In the genomic region with DNA sequence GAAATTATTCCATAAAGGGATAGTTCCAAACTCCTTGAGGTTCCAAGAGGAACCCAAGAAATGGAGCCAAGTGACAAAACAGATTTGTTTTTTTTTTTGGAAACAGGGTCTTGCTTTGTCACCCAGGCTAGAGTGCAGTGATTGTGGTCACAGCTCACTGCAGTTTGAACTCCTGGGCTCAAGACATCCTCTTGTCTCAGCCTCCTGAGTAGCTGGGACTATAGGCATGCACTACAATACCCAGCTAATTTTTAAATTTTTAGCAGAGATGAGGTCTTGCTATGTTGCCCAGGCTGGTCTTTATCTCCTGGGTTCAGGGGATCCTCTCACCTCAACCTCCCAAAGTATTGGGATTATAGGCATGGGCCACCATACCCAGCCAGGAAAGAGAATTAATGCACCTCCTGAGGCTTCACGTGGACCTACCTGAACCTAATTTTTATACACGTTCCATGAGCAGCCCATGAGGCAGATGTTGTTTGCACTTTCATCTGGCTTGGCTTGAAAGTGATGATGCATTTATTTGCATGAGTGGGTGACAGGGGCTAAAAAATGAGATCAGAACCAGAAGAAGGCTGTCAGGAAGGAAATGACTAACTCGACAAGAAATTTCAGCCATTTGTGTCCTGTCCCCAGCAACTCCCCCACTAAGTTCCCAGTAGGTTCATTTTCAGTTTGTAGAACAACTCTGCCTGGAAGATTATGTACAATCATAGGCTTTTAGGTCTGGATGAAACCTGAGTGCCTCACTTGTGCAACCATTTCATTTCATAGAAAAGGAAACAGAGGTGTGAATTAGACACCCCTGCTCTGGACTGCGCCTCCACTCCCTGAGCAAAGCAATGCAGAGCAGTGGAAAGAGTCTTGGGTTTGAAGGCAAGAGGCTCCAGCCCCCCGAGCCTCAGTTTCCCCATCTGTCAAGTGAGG, we compare ENCODE assay signal across 7 cellular contexts. TPM values are rescaled to one million over a fixed set of nuclear protein-coding genes. Genes with fewer than 3 reads are reported as not detected.
DNase-seq lines count a peak whose midpoint lies in the region; ATAC-seq, FAIRE-seq and TF ChIP-seq lines count a peak whose summit lies in the region.

No MANE protein-coding gene starts in this region.

- in situ Hi-C loops in GM13976 (cut with MboI; ENCODE audit: low sequenced_read_pairs, unreplicated experiment), result no loop called here

- peak; percentile 92 for ATAC-seq in GM21447 (IDR thresholded peaks at IDR 0.05; ENCODE audit: unreplicated experiment)

- peak overlapping the region; percentile 78 for H4K91ac ChIP-seq in trophoblast cell (ENCODE audit: low read depth, low read length)

- no peak overlapping the region for H3K9ac ChIP-seq in trophoblast cell (ENCODE audit: low read length)

- H2BK12ac ChIP-seq in trophoblast cell (ENCODE audit: low read length), result peak overlapping the region; percentile 82

- H2BK120ac ChIP-seq in trophoblast cell (ENCODE audit: insufficient read depth, low read length, poor library complexity), result peak overlapping the region; percentile 4

- no peak overlapping the region for H3K4me3 ChIP-seq in trophoblast cell (ENCODE audit: low read depth, low read length)

- peak overlapping the region; percentile 59 for H3K27ac ChIP-seq in trophoblast cell (ENCODE audit: low read depth, low read length)

- FAIRE-seq in D721Med (lab: Jason Lieb, UNC), result no peak

- no peak overlapping the region for H2AFZ ChIP-seq in trophoblast cell (ENCODE audit: insufficient read depth, low read length, poor library complexity)

- H2AK5ac ChIP-seq in trophoblast cell (ENCODE audit: low read length), result peak overlapping the region; percentile 56

- TF ChIP-seq CTCF in GM13976 (IDR thresholded peaks at IDR 0.05; ENCODE audit: borderline replicate concordance, control extremely low read depth, extremely low read depth, insufficient read depth, missing control alignments) (no peak), D721Med (IDR thresholded peaks at IDR 0.05; ENCODE audit: insufficient read depth, missing control alignments) (no peak)

- H3K9me3 ChIP-seq in trophoblast cell (ENCODE audit: insufficient read depth, low read depth, low read length), result peaks cover 1% of the 10 kb centered on the region

- H3K23ac ChIP-seq in trophoblast cell (ENCODE audit: low read length), result no peak overlapping the region

- DNase-seq in GM13976 (ENCODE audit: low spot score) (peak; percentile 80), HS-27A (ENCODE audit: low read depth) (peak; percentile 26), trophoblast cell (no peak), D721Med (ENCODE audit: insufficient read length, low spot score) (no peak), erythroblast (lab: John Stamatoyannopoulos, UW) (no peak)
- peak; percentile 25 for DNase-seq in activated gamma-delta T cell treated with anti-CD3 and anti-CD28 coated beads, Interleukin-2, amount 50 U/mL, for 16 hours (ENCODE audit: low read depth)

- no peak overlapping the region for H3K4me2 ChIP-seq in trophoblast cell (ENCODE audit: low read length)

- H4K8ac ChIP-seq in trophoblast cell (ENCODE audit: low read depth, low read length), result peak overlapping the region; percentile 47

- peaks cover 10% of the 10 kb centered on the region for H3K79me1 ChIP-seq in trophoblast cell (ENCODE audit: low read length)

- no peaks in the 10 kb centered on the region for H3K36me3 ChIP-seq in trophoblast cell (ENCODE audit: control insufficient read depth in 1 of 2, insufficient read depth in 2 of 2, low read length in 2 of 2)

- H3K4ac ChIP-seq in trophoblast cell (ENCODE audit: low read depth, low read length), result no peak overlapping the region

- no peaks in the 10 kb centered on the region for H3K79me2 ChIP-seq in trophoblast cell (ENCODE audit: control insufficient read depth, insufficient read depth, low read length, poor library complexity)

- peak overlapping the region; percentile 37 for H2BK5ac ChIP-seq in trophoblast cell (ENCODE audit: low read depth, low read length, poor library complexity)

- no peak overlapping the region for H3K18ac ChIP-seq in trophoblast cell (ENCODE audit: low read length)

- H3K27me3 ChIP-seq in trophoblast cell (ENCODE audit: insufficient read depth, low read length), result no peaks in the 10 kb centered on the region

- no CpG with 5 or more reads among the region's 5 CpGs for WGBS in trophoblast cell (ENCODE audit: extremely low coverage, insufficient coverage, insufficient read length)

- no peak for TF ChIP-seq POLR2A in erythroblast (IDR thresholded peaks at IDR 0.05; ENCODE audit: low read length)

- H3K4me1 ChIP-seq in trophoblast cell (ENCODE audit: control insufficient read depth in 1 of 2, insufficient read depth in 2 of 2, low read length in 2 of 2), result peaks cover 21 to 33% of the 10 kb centered on the region in 2 experiments

- H3K14ac ChIP-seq in trophoblast cell (ENCODE audit: low read length), result peak overlapping the region; percentile 61

- H4K12ac ChIP-seq in trophoblast cell (ENCODE audit: low read depth, low read length), result no peak overlapping the region

RNA-seq across cellular contexts. Expression of a gene that starts 10.3 kb away (rescaled TPM):
- polyA plus RNA-seq in trophoblast cell (2013), result 4.1 and 4.2 TPM in 2 replicates

Comparison
In these comparisons a context has a peak if more than half of its experiments do, and no peak if none do; other contexts are left out.
1. DNase-seq: peak in GM13976 (single experiment), HS-27A (single experiment) and activated gamma-delta T cell treated with anti-CD3 and anti-CD28 coated beads, Interleukin-2, amount 50 U/mL, for 16 hours (single experiment); none in trophoblast cell (0 of 2), D721Med (single experiment) and erythroblast (0 of 2).